1 cellular context compared by ENCODE assay signal in genomic region chr19:2228157-2229030, GRCh38.
A peak's percentile ranks its signal among the peaks of the same experiment; 100 is the strongest.
TF ChIP-seq lines count a peak whose summit lies in the region.

No MANE protein-coding gene starts in this region.

TF ChIP-seq in H1, 55 proteins besides CTCF, POLR2A, EP300 and RAD21:
- TF ChIP-seq BACH1 (IDR thresholded peaks at IDR 0.05; ENCODE audit: low read length) (no peak), POLR2AphosphoS5 (IDR thresholded peaks at IDR 0.05; ENCODE audit: low read depth, low read length) (0 out of 2 replicates have a peak, but pooled peaks have one; percentile 4)
